Comparison of ENCODE assay signal across 17 cellular contexts in the genomic region with DNA sequence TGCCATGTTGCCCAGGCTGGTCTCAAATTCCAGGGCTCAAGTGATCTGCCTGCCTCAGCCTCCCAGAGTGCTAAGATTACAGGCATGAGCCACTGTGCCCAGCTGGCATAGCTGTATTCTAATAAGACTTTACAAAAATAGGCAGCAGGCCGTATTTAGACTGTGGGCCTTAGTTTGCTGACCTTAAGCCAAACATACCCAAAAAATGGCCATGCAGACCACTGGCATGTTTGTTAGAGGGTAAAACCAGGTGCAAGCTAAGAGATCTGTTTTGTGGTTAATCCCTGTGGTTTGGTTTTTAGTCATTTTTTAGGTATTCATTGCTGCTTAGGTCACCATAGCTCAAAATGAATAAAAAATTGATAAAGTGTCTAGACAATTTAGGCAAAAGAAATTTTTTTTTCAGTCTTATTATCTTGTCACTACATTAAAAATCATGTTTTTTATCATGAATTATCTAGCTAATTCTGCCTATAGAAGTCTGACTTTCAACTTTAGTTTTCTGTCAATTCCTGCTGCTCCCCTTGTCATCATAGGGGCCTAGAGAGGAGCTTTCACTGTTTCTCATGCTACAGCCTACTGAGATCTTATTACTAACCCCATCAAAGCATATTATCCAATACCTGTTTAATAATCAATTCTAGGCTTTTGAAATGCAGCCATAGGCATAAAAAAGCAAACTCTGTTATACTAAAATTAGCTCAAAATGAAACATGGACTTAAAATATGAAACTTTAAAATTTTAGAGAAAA. TPM values are rescaled to one million over a fixed set of nuclear protein-coding genes. Genes with fewer than 3 reads are reported as not detected.
DNase-seq lines count a peak whose midpoint lies in the region; ATAC-seq and TF ChIP-seq lines count a peak whose summit lies in the region.
"Had no signal": no experiment of that assay in that cellular context is flagged by ENCODE, and none has a peak within 500 bp of the region (broad histone marks: within the 10 kb centered on the region; RNA-seq: fewer than 3 reads in every experiment).

No MANE protein-coding gene starts in this region.

- H3K27ac ChIP-seq in brain microvascular endothelial cell: no peak overlapping the region
- H3K27ac ChIP-seq in smooth muscle cell (ENCODE audit: low read depth): no peak overlapping the region
- H3K27ac ChIP-seq: Peyer's patch had no signal

- no peak overlapping the region for H2AFZ ChIP-seq in smooth muscle cell (ENCODE audit: low read depth)

- no peak overlapping the region for H3K4me3 ChIP-seq in brain microvascular endothelial cell (ENCODE audit: low read depth, low read length)
- no peak overlapping the region for H3K4me3 ChIP-seq in smooth muscle cell
- H3K4me3 ChIP-seq: Peyer's patch had no signal

- no peaks in the 10 kb centered on the region for H3K9me3 ChIP-seq in smooth muscle cell (replicated peaks; ENCODE audit: low read depth)
- H3K9me3 ChIP-seq: Peyer's patch had no signal

- H3K79me2 ChIP-seq in smooth muscle cell (ENCODE audit: low read depth): no peaks in the 10 kb centered on the region

- no peak overlapping the region for H3K4me2 ChIP-seq in smooth muscle cell

- WGBS in smooth muscle cell (ENCODE audit: low lambda C conversion rate): 59% methylated on average over 1 of the region's 1 CpG

- no peaks in the 10 kb centered on the region for H3F3A ChIP-seq in smooth muscle cell (ENCODE audit: low read depth)

- DNase-seq in brain microvascular endothelial cell (peak; percentile 31), OCI-M2 (lab: John Stamatoyannopoulos, UW; ENCODE audit: unreplicated experiment) (no peak), NCI-H1694 treated with DMSO at 0.1 percent for 48 hours (lab: John Stamatoyannopoulos, UW) (no peak), smooth muscle cell (lab: John Stamatoyannopoulos, UW; ENCODE audit: unreplicated experiment) (no peak)
- DNase-seq: activated effector memory CD4-positive, alpha-beta T cell treated with anti-CD3 and anti-CD28 coated beads, Interleukin-2, amount 50 U/mL, for 16 hours; C1 segment of cervical spinal cord; cortex of kidney; head of caudate nucleus; NCI-H1436; Peyer's patch; right cardiac atrium had no signal

- H3K27me3 ChIP-seq in brain microvascular endothelial cell (replicated peaks) (no peaks in the 10 kb centered on the region), smooth muscle cell (ENCODE audit: low read depth) (peaks cover 4% of the 10 kb centered on the region)
- H3K27me3 ChIP-seq: Peyer's patch had no signal

- no peaks in the 10 kb centered on the region for H3K4me1 ChIP-seq in smooth muscle cell (ENCODE audit: low read depth)
- H3K4me1 ChIP-seq: Peyer's patch had no signal

- in situ Hi-C loops in brain microvascular endothelial cell (cut with HindIII; ENCODE audit: low pct_ligation_motif_present, low sequenced_read_pairs): no loop called here

- H3K9ac ChIP-seq in smooth muscle cell (ENCODE audit: low read depth): no peak overlapping the region

- H3K36me3 ChIP-seq in brain microvascular endothelial cell (replicated peaks) (no peaks in the 10 kb centered on the region), smooth muscle cell (ENCODE audit: low read depth) (no peaks in the 10 kb centered on the region)
- H3K36me3 ChIP-seq: Peyer's patch had no signal

- H4K20me1 ChIP-seq in smooth muscle cell (ENCODE audit: low read depth): no peaks in the 10 kb centered on the region

- ATAC-seq in GM18502 (IDR thresholded peaks at IDR 0.05; ENCODE audit: poor library complexity, unreplicated experiment): peak; percentile 75
- ATAC-seq in GM21447 (IDR thresholded peaks at IDR 0.05; ENCODE audit: unreplicated experiment): peak; percentile 66
- ATAC-seq in HG03439 (IDR thresholded peaks at IDR 0.05; ENCODE audit: unreplicated experiment): peak; percentile 80
- no peak for ATAC-seq in HG03045 (IDR thresholded peaks at IDR 0.05; ENCODE audit: unreplicated experiment)
- ATAC-seq: right cardiac atrium, WTC11 had no signal

- TF ChIP-seq CTCF in brain microvascular endothelial cell (IDR thresholded peaks at IDR 0.05; ENCODE audit: low read depth, low read length, missing control alignments): no peak
- TF ChIP-seq CTCF in smooth muscle cell (IDR thresholded peaks at IDR 0.05; ENCODE audit: borderline replicate concordance, insufficient read depth, poor library complexity, severe bottlenecking): no peak

RNA-seq across cellular contexts. Expression of gene SPINK2, which starts 7.5 kb away (rescaled TPM):
- not detected in 2 replicates for total RNA-seq in smooth muscle cell
- not detected in 2 replicates for polyA plus RNA-seq in smooth muscle cell
- total RNA-seq: lung microvascular endothelial cell, Peyer's patch had no signal
